ENCODE assay signal across 18 cellular contexts in the genomic region with DNA sequence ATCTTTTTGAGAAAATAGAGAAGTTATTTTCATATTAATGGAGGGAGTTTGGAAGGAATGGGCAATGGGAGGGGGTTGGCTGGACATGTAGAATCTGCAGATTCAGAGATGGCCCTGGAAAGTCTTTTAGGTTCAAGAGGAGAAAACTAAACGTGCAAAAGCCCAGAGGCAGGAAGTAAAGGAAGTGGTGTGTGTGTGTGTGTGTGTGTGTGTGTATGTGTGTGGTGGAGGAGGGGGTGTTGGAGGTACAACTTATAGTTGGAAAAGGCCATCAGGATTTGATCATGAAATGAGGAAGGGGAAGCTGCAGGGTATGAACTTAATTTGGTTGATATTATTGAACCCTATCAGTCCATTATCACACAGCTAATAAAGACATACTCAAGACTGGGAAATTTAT.
"Had no signal": no experiment of that assay in that cellular context is flagged by ENCODE, and none has a peak within 500 bp of the region (broad histone marks: within the 10 kb centered on the region; RNA-seq: fewer than 3 reads in every experiment).

No MANE protein-coding gene starts in this region.

- H3K27me3 ChIP-seq: brain microvascular endothelial cell, cardiac muscle cell, Peyer's patch had no signal

- H3K27ac ChIP-seq: brain microvascular endothelial cell, cardiac muscle cell, Peyer's patch, VCaP had no signal

- H3K4me3 Mint-ChIP-seq: activated CD8-positive, alpha-beta memory T cell treated with anti-CD3 and anti-CD28 coated beads, Interleukin-2, amount 10 ng/mL, durations not matched to agents 7 days and 5 days; activated naive CD4-positive, alpha-beta T cell treated with anti-CD3 and anti-CD28 coated beads for 36 hours; activated T-cell treated with anti-CD3 and anti-CD28 coated beads, Interleukin-2, amount 50 U/mL, for 24 hours had no signal

- H3K36me3 ChIP-seq: brain microvascular endothelial cell, cardiac muscle cell, Peyer's patch had no signal

- DNase-seq: activated CD4-positive, CD25-positive, alpha-beta regulatory T cell; activated CD8-positive, alpha-beta memory T cell treated with anti-CD3 and anti-CD28 coated beads, Interleukin-2, amount 10 ng/mL, durations not matched to agents 7 days and 5 days; activated effector memory CD4-positive, alpha-beta T cell treated with anti-CD3 and anti-CD28 coated beads, Interleukin-2, amount 50 U/mL, for 16 hours; activated naive CD4-positive, alpha-beta T cell treated with anti-CD3 and anti-CD28 coated beads for 36 hours; activated T-cell treated with anti-CD3 and anti-CD28 coated beads, Interleukin-2, amount 50 U/mL, for 24 hours; amygdala; brain microvascular endothelial cell; Karpas-422; NCI-H1105 treated with DMSO at 0.1 percent for 48 hours; NCI-H1436 treated with DMSO at 0.1 percent for 48 hours; NCI-H187; NCI-H2081; NCI-H446; NCI-H524; Peyer's patch; SHP77 treated with DMSO at 0.1 percent for 48 hours had no signal

- H3K9me3 Mint-ChIP-seq: activated naive CD4-positive, alpha-beta T cell treated with anti-CD3 and anti-CD28 coated beads for 36 hours; activated T-cell treated with anti-CD3 and anti-CD28 coated beads, Interleukin-2, amount 50 U/mL, for 24 hours had no signal

- H3K4me3 ChIP-seq: cardiac muscle cell, Peyer's patch had no signal

- H3K27ac Mint-ChIP-seq: activated CD8-positive, alpha-beta memory T cell treated with anti-CD3 and anti-CD28 coated beads, Interleukin-2, amount 10 ng/mL, durations not matched to agents 7 days and 5 days; activated naive CD4-positive, alpha-beta T cell treated with anti-CD3 and anti-CD28 coated beads for 36 hours; activated T-cell treated with anti-CD3 and anti-CD28 coated beads, Interleukin-2, amount 50 U/mL, for 24 hours had no signal

- H3K27me3 Mint-ChIP-seq: activated CD8-positive, alpha-beta memory T cell treated with anti-CD3 and anti-CD28 coated beads, Interleukin-2, amount 10 ng/mL, durations not matched to agents 7 days and 5 days; activated T-cell treated with anti-CD3 and anti-CD28 coated beads, Interleukin-2, amount 50 U/mL, for 24 hours had no signal

- ATAC-seq: activated CD8-positive, alpha-beta memory T cell treated with anti-CD3 and anti-CD28 coated beads, Interleukin-2, amount 10 ng/mL, durations not matched to agents 7 days and 5 days had no signal

- H3K9me3 ChIP-seq: Peyer's patch had no signal
